Comparison of ENCODE assay signal across 4 cellular contexts in genomic region chr2:101050886-101051285, GRCh38.
TF ChIP-seq lines count a peak whose summit lies in the region.

No MANE protein-coding gene starts in this region.

TF ChIP-seq in A549, 52 proteins besides CTCF, POLR2A, EP300 and RAD21:
- 0 out of 2 replicates have a peak, but pooled peaks have one; percentile 29 for TF ChIP-seq KDM1A (IDR thresholded peaks at IDR 0.05; ENCODE audit: low read depth)

TF ChIP-seq in HEK293, 187 proteins besides CTCF, POLR2A, EP300 and RAD21:
- TF ChIP-seq ZNF146 (tag by site-specific recombination; IDR thresholded peaks at IDR 0.05): peak; percentile 69; the same call in 1 of the 2 replicates

TF ChIP-seq in K562, 482 proteins besides CTCF, POLR2A, EP300 and RAD21:
- TF ChIP-seq ZNF146 (CRISPR knock-in tag; IDR thresholded peaks at IDR 0.05; ENCODE audit: unreplicated experiment): peak; percentile 54

TF ChIP-seq in HepG2, 621 proteins besides CTCF, POLR2A, EP300 and RAD21:
- 0 out of 2 replicates have a peak, but pooled peaks have one; percentile 16 for TF ChIP-seq ZMYM3 (CRISPR knock-in tag; IDR thresholded peaks at IDR 0.05)
TF ChIP-seq in HepG2: peak in this region for 1; not testable (repeated sequence) for 620.
